8 cellular contexts compared by ENCODE assay signal in genomic region chr1:65421341-65422174, GRCh38. TPM values are rescaled to one million over a fixed set of nuclear protein-coding genes. Genes with fewer than 3 reads are reported as not detected.
DNase-seq lines count a peak whose midpoint lies in the region; ATAC-seq and TF ChIP-seq lines count a peak whose summit lies in the region.

No MANE protein-coding gene starts in this region.

- H3K36me3 ChIP-seq in kidney epithelial cell (ENCODE audit: control insufficient read depth, insufficient read depth, low read length) (no peaks in the 10 kb centered on the region), urinary bladder (ENCODE audit: insufficient read depth) (peaks cover 3% of the 10 kb centered on the region)

- TF ChIP-seq CTCF in WI38 (IDR thresholded peaks at IDR 0.05; ENCODE audit: low read depth, low read length) (no peak), kidney epithelial cell (IDR thresholded peaks at IDR 0.05; ENCODE audit: insufficient read depth, low read length, poor library complexity, severe bottlenecking) (no peak)

- DNase-seq in SIG-M5 treated with dmso at 0.1 percent for 504 hours (lab: John Stamatoyannopoulos, UW; ENCODE audit: unreplicated experiment), result peak; percentile 55
- DNase-seq in SIG-M5 (lab: John Stamatoyannopoulos, UW), result no peak
- DNase-seq in kidney epithelial cell (ENCODE audit: low read depth), result no peak
- DNase-seq in NCI-H2081 treated with DMSO at 0.1 percent for 48 hours (lab: John Stamatoyannopoulos, UW), result no peak
- no peak for DNase-seq in hepatic stellate cell (ENCODE audit: low spot score)

- ATAC-seq in HG03521 (IDR thresholded peaks at IDR 0.05; ENCODE audit: unreplicated experiment), result no peak

- WGBS in urinary bladder, result 4% methylated on average over 14 of the region's 14 CpGs

- H3K4me1 ChIP-seq in urinary bladder (ENCODE audit: insufficient read depth), result no peaks in the 10 kb centered on the region

- H3K4me3 ChIP-seq in WI38 (ENCODE audit: low read depth, low read length), result peak overlapping the region; percentile 95
- H3K4me3 ChIP-seq in kidney epithelial cell (ENCODE audit: low read depth, low read length), result peak overlapping the region; percentile 95
- peak overlapping the region; percentile 73 for H3K4me3 ChIP-seq in urinary bladder (ENCODE audit: low read depth, low read length)

- no peak overlapping the region for H3K27ac ChIP-seq in urinary bladder (ENCODE audit: low read depth)

- H3K27me3 ChIP-seq in kidney epithelial cell (ENCODE audit: control insufficient read depth, insufficient read depth, low read length), result no peaks in the 10 kb centered on the region

RNA-seq across cellular contexts. Expression of gene LEPR, which starts 1.1 kb away (rescaled TPM):
- total RNA-seq in kidney epithelial cell (10.2 and 11.6 TPM in 2 replicates), urinary bladder (32.1 TPM)
- 13.5 TPM for polyA plus RNA-seq in urinary bladder

RNA-seq across cellular contexts. Expression of gene LEPROT, which starts 1.1 kb away (rescaled TPM):
- total RNA-seq in kidney epithelial cell (59.6 and 67.9 TPM in 2 replicates), urinary bladder (85.0 TPM)
- 74.5 TPM for polyA plus RNA-seq in urinary bladder
